1 cellular context compared by ENCODE assay signal in genomic region chr7:1149351-1149794, GRCh38.
TF ChIP-seq lines count a peak whose summit lies in the region.

No MANE protein-coding gene starts in this region.

TF ChIP-seq in H1, 55 proteins besides CTCF, POLR2A, EP300 and RAD21:
- TF ChIP-seq MAFK (IDR thresholded peaks at IDR 0.05; ENCODE audit: low read depth, low read length) = no peak
- no peak for TF ChIP-seq RNF2 (IDR thresholded peaks at IDR 0.05; ENCODE audit: borderline replicate concordance, low read depth, low read length, missing control alignments, poor library complexity, severe bottlenecking)
- TF ChIP-seq ASH2L (IDR thresholded peaks at IDR 0.05; ENCODE audit: low read length) = no peak
- no peak for TF ChIP-seq CREB1 (IDR thresholded peaks at IDR 0.05)
- TF ChIP-seq SAP30 (IDR thresholded peaks at IDR 0.05; ENCODE audit: insufficient read depth, insufficient replicate concordance, low read length) = no peak
- no peak for TF ChIP-seq PHF8 (conservative IDR thresholded peaks at IDR 0.05; ENCODE audit: low read depth, low read length)
- no peak for TF ChIP-seq EZH2 (IDR thresholded peaks at IDR 0.05; ENCODE audit: low read depth, low read length, severe bottlenecking)
- no peak for TF ChIP-seq RXRA (IDR thresholded peaks at IDR 0.05; ENCODE audit: insufficient read depth, low read depth, low read length)
- TF ChIP-seq SRF (IDR thresholded peaks at IDR 0.05; ENCODE audit: low read depth, low read length) = no peak
- no peak for TF ChIP-seq SP1 (IDR thresholded peaks at IDR 0.05; ENCODE audit: low read depth, low read length)
- no peak for TF ChIP-seq NANOG (IDR thresholded peaks at IDR 0.05; ENCODE audit: insufficient read depth, low read depth, low read length, poor library complexity, severe bottlenecking)
- no peak for TF ChIP-seq HDAC2 (IDR thresholded peaks at IDR 0.05; ENCODE audit: borderline replicate concordance in 1 of 2, low read depth in 2 of 2, low read length in 2 of 2)
- no peak for TF ChIP-seq MAX (IDR thresholded peaks at IDR 0.05)
- no peak for TF ChIP-seq CHD7 (IDR thresholded peaks at IDR 0.05; ENCODE audit: insufficient replicate concordance, low read length)
- TF ChIP-seq RFX5 (IDR thresholded peaks at IDR 0.05; ENCODE audit: borderline replicate concordance, low read depth, low read length) = no peak
- no peak for TF ChIP-seq SP2 (IDR thresholded peaks at IDR 0.05; ENCODE audit: low read length)
- no peak for TF ChIP-seq CEBPB (IDR thresholded peaks at IDR 0.05; ENCODE audit: low read depth, low read length)
- TF ChIP-seq RBBP5 (IDR thresholded peaks at IDR 0.05; ENCODE audit: borderline replicate concordance, low read depth, low read length) = no peak
- no peak for TF ChIP-seq YY1 (IDR thresholded peaks at IDR 0.05; ENCODE audit: low read depth, low read length)
- no peak for TF ChIP-seq SUZ12 (IDR thresholded peaks at IDR 0.05; ENCODE audit: low read length)
